Comparison of ENCODE assay signal across 19 cellular contexts in the genomic region with DNA sequence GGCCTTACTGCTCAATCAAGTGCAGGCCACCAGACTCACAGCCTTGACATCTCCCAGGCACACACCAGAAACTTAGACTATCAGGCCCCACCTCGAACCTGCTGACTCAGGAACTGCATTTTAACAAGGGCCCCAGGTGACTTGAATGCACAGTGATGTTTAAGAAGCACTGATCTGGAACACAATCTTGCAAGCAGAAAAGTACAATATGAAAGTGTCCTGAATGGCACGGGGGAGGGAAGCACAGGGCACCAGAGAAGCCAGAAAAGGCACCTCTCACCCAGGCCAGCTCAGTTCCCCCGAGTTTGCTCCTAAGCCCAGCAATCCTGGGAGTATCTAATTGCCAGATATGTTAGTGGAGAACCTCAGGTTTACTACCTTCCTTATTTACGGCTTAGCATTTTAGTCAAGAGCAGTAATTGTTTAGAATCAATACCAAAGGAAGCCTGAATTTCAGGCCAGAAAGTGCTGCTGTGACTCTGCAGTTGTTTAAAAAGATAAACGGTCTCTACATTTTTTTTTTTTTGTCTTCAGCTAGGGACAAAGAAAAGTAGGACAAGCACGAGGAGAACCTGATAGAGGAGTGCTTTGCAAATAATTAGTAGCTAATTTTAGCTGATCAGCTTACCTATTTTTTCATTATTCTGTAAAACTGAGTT. TPM values are rescaled to one million over a fixed set of nuclear protein-coding genes. Genes with fewer than 3 reads are reported as not detected.
DNase-seq lines count a peak whose midpoint lies in the region; ATAC-seq and TF ChIP-seq lines count a peak whose summit lies in the region.
"Had no signal": no experiment of that assay in that cellular context is flagged by ENCODE, and none has a peak within 500 bp of the region (broad histone marks: within the 10 kb centered on the region; RNA-seq: fewer than 3 reads in every experiment).

No MANE protein-coding gene starts in this region.

- no peak for TF ChIP-seq POLR2A in erythroblast (IDR thresholded peaks at IDR 0.05; ENCODE audit: low read length)

- ATAC-seq in activated CD4-positive, CD25-positive, alpha-beta regulatory T cell treated with anti-CD3 and anti-CD28 coated beads, Interleukin-2, amount 50 U/mL, for 24 hours, result no peak
- ATAC-seq: gastroesophageal sphincter, left lobe of liver had no signal

- peak; percentile 30 for DNase-seq in NCI-H2107 treated with DMSO at 0.1 percent for 48 hours (lab: John Stamatoyannopoulos, UW; ENCODE audit: unreplicated experiment)
- no peak for DNase-seq in NCI-H2107 (lab: John Stamatoyannopoulos, UW)
- DNase-seq in OCI-M1 (lab: John Stamatoyannopoulos, UW), result peak; percentile 74
- peak; percentile 38 to 53 for DNase-seq in erythroblast (lab: John Stamatoyannopoulos, UW)
- DNase-seq in renal cortical epithelial cell (ENCODE audit: low read depth), result peak; percentile 81
- DNase-seq in effector CD8-positive, alpha-beta T cell (lab: John Stamatoyannopoulos, UW), result no peak
- DNase-seq in NCI-H345 treated with DMSO at 0.1 percent for 48 hours (lab: John Stamatoyannopoulos, UW; ENCODE audit: unreplicated experiment), result no peak
- DNase-seq: activated CD4-positive, alpha-beta T cell treated with anti-CD3 and anti-CD28 coated beads for 4 hours; activated CD8-positive, alpha-beta memory T cell treated with anti-CD3 and anti-CD28 coated beads for 24 hours; activated effector memory CD4-positive, alpha-beta T cell treated with Interleukin-2 at 50 U/mL for 16 hours; activated naive CD8-positive, alpha-beta T cell treated with anti-CD3 and anti-CD28 coated beads for 36 hours; aorta; CD4-positive, alpha-beta memory T cell; GF-D8; mesendoderm; NCI-H2227 treated with DMSO at 0.1 percent for 48 hours had no signal

RNA-seq across cellular contexts. Expression of a gene that starts 50.9 kb away (rescaled TPM):
- 37.2 and 63.5 TPM in 2 replicates for total RNA-seq in renal cortical epithelial cell

Comparison
In these comparisons a context has a peak if more than half of its experiments do, and no peak if none do; other contexts are left out.
1. DNase-seq: peak in NCI-H2107 treated with DMSO at 0.1 percent for 48 hours (single experiment), OCI-M1 (single experiment), erythroblast (2 of 2) and renal cortical epithelial cell (single experiment); none in NCI-H2107 (single experiment), effector CD8-positive, alpha-beta T cell (single experiment) and NCI-H345 treated with DMSO at 0.1 percent for 48 hours (single experiment).